8 cellular contexts compared by ENCODE assay signal in the genomic region with DNA sequence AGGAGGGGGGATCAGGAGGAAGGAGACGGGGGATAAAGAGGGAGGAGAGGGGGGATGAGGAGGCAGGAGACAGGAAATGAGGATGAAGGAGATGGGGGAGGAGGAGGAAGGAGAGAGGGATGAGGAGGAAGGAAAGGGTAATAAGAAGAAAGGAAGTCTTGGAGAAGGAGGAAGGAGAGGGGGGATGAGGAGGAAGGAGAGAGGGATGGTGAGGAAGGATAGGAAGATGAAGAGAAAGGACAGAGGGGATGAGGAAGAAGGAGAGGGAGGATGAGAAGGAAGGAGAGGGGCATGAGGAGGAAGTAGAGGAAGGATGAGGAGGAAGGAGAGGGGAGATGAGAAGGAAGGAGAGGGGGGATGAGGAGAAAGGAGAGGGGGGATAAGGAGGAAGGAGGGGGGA. TPM values are rescaled to one million over a fixed set of nuclear protein-coding genes. Genes with fewer than 3 reads are reported as not detected.
"Had no signal": no experiment of that assay in that cellular context is flagged by ENCODE, and none has a peak within 500 bp of the region (broad histone marks: within the 10 kb centered on the region; RNA-seq: fewer than 3 reads in every experiment).

No MANE protein-coding gene starts in this region.

- ATAC-seq: GM12878 had no signal

- H3K4me3 ChIP-seq: GM12878 had no signal

- FAIRE-seq: G401.6, GM12878, GM12891, GM12892, GM18507, GM19239 had no signal

- DNase-seq: GDM1, GF-D8 had no signal

RNA-seq across cellular contexts. Expression of a gene that starts 13.0 kb away (rescaled TPM):
- total RNA-seq: GM12878 had no signal
- polyA plus RNA-seq: GM12878 had no signal
